In the genomic region with DNA sequence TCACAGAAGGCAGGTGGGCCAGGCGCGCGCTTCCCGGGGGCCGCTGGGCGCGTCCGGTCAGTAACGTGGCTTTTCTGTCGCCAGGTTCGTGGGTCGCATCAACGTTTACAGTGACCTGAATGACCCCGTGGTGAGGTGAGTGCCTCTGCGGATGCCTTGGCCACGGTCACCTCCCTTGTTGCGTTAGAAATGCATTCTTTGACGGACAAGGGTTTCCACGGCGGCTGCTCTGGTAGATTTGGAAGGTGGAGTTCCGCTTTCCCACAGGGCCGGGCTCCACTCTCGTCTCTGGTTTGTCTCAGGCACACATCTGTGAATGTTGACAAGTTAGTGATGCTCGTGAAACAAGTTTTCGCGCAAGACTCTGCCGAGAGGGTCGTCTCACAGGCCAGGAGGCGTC, we compare ENCODE assay signal across 26 cellular contexts.
"Had no signal": no experiment of that assay in that cellular context is flagged by ENCODE, and none has a peak within 500 bp of the region (broad histone marks: within the 10 kb centered on the region; RNA-seq: fewer than 3 reads in every experiment).

No MANE protein-coding gene starts in this region.

- ATAC-seq: activated CD8-positive, alpha-beta T cell treated with anti-CD3 and anti-CD28 coated beads, Interleukin-2, amount 10 ng/mL, durations not matched to agents 7 days and 5 days; activated naive CD4-positive, alpha-beta T cell treated with anti-CD3 and anti-CD28 coated beads, Interleukin-2, amount 50 U/mL, for 72 hours; activated T-cell treated with anti-CD3 and anti-CD28 coated beads, Interleukin-2, amount 50 U/mL, for 4 hours; WTC11 had no signal

- DNase-seq: activated CD4-positive, alpha-beta T cell treated with anti-CD3 and anti-CD28 coated beads for 48 hours; activated CD4-positive, alpha-beta T cell treated with anti-CD3 and anti-CD28 coated beads, Interleukin-2, amount 50 U/mL, for 4 hours; activated CD4-positive, CD25-positive, alpha-beta regulatory T cell treated with anti-CD3 and anti-CD28 coated beads, Interleukin-2, amount 50 U/mL, for 72 hours; activated CD8-positive, alpha-beta T cell treated with anti-CD3 and anti-CD28 coated beads, Interleukin-2, amount 10 ng/mL, durations not matched to agents 7 days and 5 days; activated effector memory CD4-positive, alpha-beta T cell treated with anti-CD3 and anti-CD28 coated beads, Interleukin-2, amount 50 U/mL, for 16 hours; activated naive CD4-positive, alpha-beta T cell treated with Interleukin-2 at 50 U/mL for 16 hours; activated T-cell treated with anti-CD3 and anti-CD28 coated beads, Interleukin-2, amount 50 U/mL, for 4 hours; amygdala; brain microvascular endothelial cell; KG1; NCI-H1092 treated with DMSO at 0.1 percent for 48 hours; NCI-H1417 treated with DMSO at 0.1 percent for 48 hours; NCI-H1694; NCI-H2029; NCI-H2107; NCI-H2171 treated with DMSO at 0.1 percent for 48 hours; NCI-H226; NCI-H526 treated with DMSO at 0.1 percent for 48 hours; NCI-H82; OCI-M1; SHP77 treated with DMSO at 0.1 percent for 48 hours; T-helper 9 cell had no signal

- H3K9me3 ChIP-seq: Peyer's patch had no signal

- H3K27ac ChIP-seq: brain microvascular endothelial cell, Peyer's patch, RWPE1 had no signal

- H3K4me3 ChIP-seq: Peyer's patch had no signal

- H3K36me3 ChIP-seq: brain microvascular endothelial cell had no signal

- H3K27me3 ChIP-seq: brain microvascular endothelial cell, Peyer's patch had no signal

- H3K4me1 ChIP-seq: Peyer's patch had no signal
